35 cellular contexts compared by ENCODE assay signal in genomic region chr12:41468756-41469155, GRCh38.
"Had no signal": no experiment of that assay in that cellular context is flagged by ENCODE, and none has a peak within 500 bp of the region (broad histone marks: within the 10 kb centered on the region; RNA-seq: fewer than 3 reads in every experiment).

No MANE protein-coding gene starts in this region.

- H3K4me1 Mint-ChIP-seq: activated CD4-positive, alpha-beta memory T cell treated with anti-CD3 and anti-CD28 coated beads, Interleukin-2, amount 10 ng/mL, durations not matched to agents 7 days and 5 days; activated CD4-positive, alpha-beta T cell treated with anti-CD3 and anti-CD28 coated beads for 36 hours; activated CD4-positive, alpha-beta T cell treated with anti-CD3 and anti-CD28 coated beads, Interleukin-2, amount 10 ng/mL, durations not matched to agents 7 days and 5 days; activated CD8-positive, alpha-beta memory T cell treated with anti-CD3 and anti-CD28 coated beads, Interleukin-2, amount 10 ng/mL, durations not matched to agents 7 days and 5 days; activated naive CD4-positive, alpha-beta T cell treated with anti-CD3 and anti-CD28 coated beads, Interleukin-2, amount 10 ng/mL, durations not matched to agents 7 days and 5 days; activated naive CD4-positive, alpha-beta T cell treated with anti-CD3 and anti-CD28 coated beads, Interleukin-2, amount 50 U/mL, for 24 hours; activated naive CD8-positive, alpha-beta T cell treated with anti-CD3 and anti-CD28 coated beads, Interleukin-2, amount 10 ng/mL, durations not matched to agents 7 days and 5 days; activated naive CD8-positive, alpha-beta T cell treated with anti-CD3 and anti-CD28 coated beads, Interleukin-2, amount 50 U/mL, for 24 hours had no signal

- H3K27me3 ChIP-seq: ascending aorta, cardiac muscle cell had no signal

- ATAC-seq: activated CD4-positive, alpha-beta T cell treated with anti-CD3 and anti-CD28 coated beads for 36 hours; activated CD4-positive, CD25-positive, alpha-beta regulatory T cell treated with anti-CD3 and anti-CD28 coated beads, Interleukin-2, amount 50 U/mL, for 24 hours; activated CD8-positive, alpha-beta memory T cell treated with anti-CD3 and anti-CD28 coated beads, Interleukin-2, amount 10 ng/mL, durations not matched to agents 7 days and 5 days; activated CD8-positive, alpha-beta T cell treated with anti-CD3 and anti-CD28 coated beads, Interleukin-2, amount 10 ng/mL, durations not matched to agents 7 days and 5 days; activated naive CD8-positive, alpha-beta T cell treated with anti-CD3 and anti-CD28 coated beads, Interleukin-2, amount 50 U/mL, for 24 hours had no signal

- H3K36me3 Mint-ChIP-seq: activated CD8-positive, alpha-beta memory T cell treated with anti-CD3 and anti-CD28 coated beads, Interleukin-2, amount 10 ng/mL, durations not matched to agents 7 days and 5 days; activated naive CD4-positive, alpha-beta T cell treated with anti-CD3 and anti-CD28 coated beads, Interleukin-2, amount 10 ng/mL, durations not matched to agents 7 days and 5 days; activated naive CD4-positive, alpha-beta T cell treated with anti-CD3 and anti-CD28 coated beads, Interleukin-2, amount 50 U/mL, for 24 hours; activated naive CD8-positive, alpha-beta T cell; activated naive CD8-positive, alpha-beta T cell treated with anti-CD3 and anti-CD28 coated beads, Interleukin-2, amount 10 ng/mL, durations not matched to agents 7 days and 5 days; brain had no signal

- H3K9me3 ChIP-seq: ascending aorta had no signal

- H3K9me3 Mint-ChIP-seq: activated CD4-positive, alpha-beta memory T cell treated with anti-CD3 and anti-CD28 coated beads, Interleukin-2, amount 10 ng/mL, durations not matched to agents 7 days and 5 days; activated CD4-positive, alpha-beta T cell treated with anti-CD3 and anti-CD28 coated beads, Interleukin-2, amount 10 ng/mL, durations not matched to agents 7 days and 5 days; activated naive CD4-positive, alpha-beta T cell treated with anti-CD3 and anti-CD28 coated beads, Interleukin-2, amount 10 ng/mL, durations not matched to agents 7 days and 5 days; activated naive CD4-positive, alpha-beta T cell treated with anti-CD3 and anti-CD28 coated beads, Interleukin-2, amount 50 U/mL, for 24 hours; activated naive CD8-positive, alpha-beta T cell treated with anti-CD3 and anti-CD28 coated beads, Interleukin-2, amount 10 ng/mL, durations not matched to agents 7 days and 5 days; activated naive CD8-positive, alpha-beta T cell treated with anti-CD3 and anti-CD28 coated beads, Interleukin-2, amount 50 U/mL, for 24 hours; activated T-cell treated with anti-CD3 and anti-CD28 coated beads, Interleukin-2, amount 50 U/mL, for 24 hours; activated T-helper 2 cell treated with anti-CD3 and anti-CD28 coated beads, Interferon-gamma antibody, Interleukin-2, Interleukin-4, amounts not matched to agents 10 μg/mL and 5 μg/mL and 100 μg/mL, durations not matched to agents 14 hours and 24 hours and 36 hours; T-helper 1 cell treated with Interleukin-12 subunit alpha and Interleukin-12 subunit beta and Interleukin-4 antibody, amounts not matched to agents 30 μg/mL and 1 μg/mL, for 36 hours; T-helper 2 cell treated with Interferon-gamma antibody and Interleukin-4, amounts not matched to agents 5 μg/mL and 100 μg/mL, for 36 hours had no signal

- H3K4me3 Mint-ChIP-seq: activated CD4-positive, alpha-beta memory T cell treated with anti-CD3 and anti-CD28 coated beads, Interleukin-2, amount 10 ng/mL, durations not matched to agents 7 days and 5 days; activated CD4-positive, alpha-beta T cell treated with anti-CD3 and anti-CD28 coated beads for 36 hours; activated CD4-positive, alpha-beta T cell treated with anti-CD3 and anti-CD28 coated beads, Interleukin-2, amount 10 ng/mL, durations not matched to agents 7 days and 5 days; activated CD8-positive, alpha-beta memory T cell treated with anti-CD3 and anti-CD28 coated beads, Interleukin-2, amount 10 ng/mL, durations not matched to agents 7 days and 5 days; activated CD8-positive, alpha-beta T cell treated with anti-CD3 and anti-CD28 coated beads, Interleukin-2, amount 10 ng/mL, durations not matched to agents 7 days and 5 days; activated naive CD4-positive, alpha-beta T cell treated with anti-CD3 and anti-CD28 coated beads, Interleukin-2, amount 10 ng/mL, durations not matched to agents 7 days and 5 days; activated naive CD4-positive, alpha-beta T cell treated with anti-CD3 and anti-CD28 coated beads, Interleukin-2, amount 50 U/mL, for 24 hours; activated naive CD8-positive, alpha-beta T cell; activated naive CD8-positive, alpha-beta T cell treated with anti-CD3 and anti-CD28 coated beads, Interleukin-2, amount 10 ng/mL, durations not matched to agents 7 days and 5 days; activated naive CD8-positive, alpha-beta T cell treated with anti-CD3 and anti-CD28 coated beads, Interleukin-2, amount 50 U/mL, for 24 hours; activated T-cell treated with anti-CD3 and anti-CD28 coated beads, Interleukin-2, amount 50 U/mL, for 24 hours; T-helper 1 cell treated with Interleukin-12 subunit alpha and Interleukin-12 subunit beta and Interleukin-4 antibody, amounts not matched to agents 30 μg/mL and 1 μg/mL, for 36 hours; T-helper 2 cell treated with Interferon-gamma antibody and Interleukin-4, amounts not matched to agents 5 μg/mL and 100 μg/mL, for 36 hours had no signal

- DNase-seq: activated CD4-positive, alpha-beta memory T cell treated with anti-CD3 and anti-CD28 coated beads, Interleukin-2, amount 10 ng/mL, durations not matched to agents 7 days and 5 days; activated CD4-positive, alpha-beta T cell treated with anti-CD3 and anti-CD28 coated beads for 1 hour; activated CD4-positive, alpha-beta T cell treated with anti-CD3 and anti-CD28 coated beads for 36 hours; activated CD4-positive, alpha-beta T cell treated with anti-CD3 and anti-CD28 coated beads for 48 hours; activated CD4-positive, alpha-beta T cell treated with anti-CD3 and anti-CD28 coated beads, Interleukin-2, amount 10 ng/mL, durations not matched to agents 7 days and 5 days; activated CD4-positive, alpha-beta T cell treated with anti-CD3 and anti-CD28 coated beads, Interleukin-2, amount 50 U/mL, for 48 hours; activated CD4-positive, CD25-positive, alpha-beta regulatory T cell; activated CD8-positive, alpha-beta memory T cell treated with anti-CD3 and anti-CD28 coated beads for 24 hours; activated CD8-positive, alpha-beta memory T cell treated with anti-CD3 and anti-CD28 coated beads, Interleukin-2, amount 10 ng/mL, durations not matched to agents 7 days and 5 days; activated CD8-positive, alpha-beta memory T cell treated with anti-CD3 and anti-CD28 coated beads, Interleukin-2, amount 50 U/mL, for 48 hours; activated CD8-positive, alpha-beta T cell treated with anti-CD3 and anti-CD28 coated beads, Interleukin-2, amount 10 ng/mL, durations not matched to agents 7 days and 5 days; activated effector memory CD4-positive, alpha-beta T cell treated with Interleukin-2 at 50 U/mL for 16 hours; activated gamma-delta T cell; activated naive CD4-positive, alpha-beta T cell treated with anti-CD3 and anti-CD28 coated beads, Interleukin-2, amount 10 ng/mL, durations not matched to agents 7 days and 5 days; activated naive CD4-positive, alpha-beta T cell treated with Interleukin-2 at 50 U/mL for 16 hours; activated naive CD8-positive, alpha-beta T cell treated with anti-CD3 and anti-CD28 coated beads, Interleukin-2, amount 10 ng/mL, durations not matched to agents 7 days and 5 days; activated naive CD8-positive, alpha-beta T cell treated with anti-CD3 and anti-CD28 coated beads, Interleukin-2, amount 50 U/mL, for 24 hours; activated T-cell treated with anti-CD3 and anti-CD28 coated beads, Interleukin-2, amount 50 U/mL, for 24 hours; activated T-cell treated with anti-CD3 and anti-CD28 coated beads, Interleukin-2, amount 50 U/mL, for 48 hours; amygdala; anterior cingulate cortex; caudate nucleus; T-helper 1 cell; T-helper 2 cell; T-helper 9 cell had no signal

- H3K36me3 ChIP-seq: ascending aorta, cardiac muscle cell had no signal

- H3K4me3 ChIP-seq: ascending aorta, cardiac muscle cell had no signal

- H3K27me3 Mint-ChIP-seq: activated CD4-positive, alpha-beta T cell treated with anti-CD3 and anti-CD28 coated beads, Interleukin-2, amount 10 ng/mL, durations not matched to agents 7 days and 5 days; activated CD8-positive, alpha-beta memory T cell treated with anti-CD3 and anti-CD28 coated beads, Interleukin-2, amount 10 ng/mL, durations not matched to agents 7 days and 5 days; activated naive CD4-positive, alpha-beta T cell treated with anti-CD3 and anti-CD28 coated beads, Interleukin-2, amount 10 ng/mL, durations not matched to agents 7 days and 5 days; activated naive CD4-positive, alpha-beta T cell treated with anti-CD3 and anti-CD28 coated beads, Interleukin-2, amount 50 U/mL, for 24 hours; activated naive CD8-positive, alpha-beta T cell; brain had no signal

- H3K27ac ChIP-seq: ascending aorta, cardiac muscle cell, VCaP had no signal

- H3K27ac Mint-ChIP-seq: activated CD4-positive, alpha-beta memory T cell treated with anti-CD3 and anti-CD28 coated beads, Interleukin-2, amount 10 ng/mL, durations not matched to agents 7 days and 5 days; activated CD4-positive, alpha-beta T cell treated with anti-CD3 and anti-CD28 coated beads for 36 hours; activated CD4-positive, alpha-beta T cell treated with anti-CD3 and anti-CD28 coated beads, Interleukin-2, amount 10 ng/mL, durations not matched to agents 7 days and 5 days; activated CD8-positive, alpha-beta memory T cell treated with anti-CD3 and anti-CD28 coated beads, Interleukin-2, amount 10 ng/mL, durations not matched to agents 7 days and 5 days; activated CD8-positive, alpha-beta T cell treated with anti-CD3 and anti-CD28 coated beads, Interleukin-2, amount 10 ng/mL, durations not matched to agents 7 days and 5 days; activated naive CD4-positive, alpha-beta T cell treated with anti-CD3 and anti-CD28 coated beads, Interleukin-2, amount 10 ng/mL, durations not matched to agents 7 days and 5 days; activated naive CD4-positive, alpha-beta T cell treated with anti-CD3 and anti-CD28 coated beads, Interleukin-2, amount 50 U/mL, for 24 hours; activated naive CD8-positive, alpha-beta T cell; activated naive CD8-positive, alpha-beta T cell treated with anti-CD3 and anti-CD28 coated beads, Interleukin-2, amount 10 ng/mL, durations not matched to agents 7 days and 5 days; activated naive CD8-positive, alpha-beta T cell treated with anti-CD3 and anti-CD28 coated beads, Interleukin-2, amount 50 U/mL, for 24 hours; activated T-cell treated with anti-CD3 and anti-CD28 coated beads, Interleukin-2, amount 50 U/mL, for 24 hours; activated T-helper 2 cell treated with anti-CD3 and anti-CD28 coated beads, Interferon-gamma antibody, Interleukin-2, Interleukin-4, amounts not matched to agents 10 μg/mL and 5 μg/mL and 100 μg/mL, durations not matched to agents 14 hours and 24 hours and 36 hours; brain; T-helper 1 cell treated with Interleukin-12 subunit alpha and Interleukin-12 subunit beta and Interleukin-4 antibody, amounts not matched to agents 30 μg/mL and 1 μg/mL, for 36 hours; T-helper 2 cell treated with Interferon-gamma antibody and Interleukin-4, amounts not matched to agents 5 μg/mL and 100 μg/mL, for 36 hours had no signal

- H3K4me1 ChIP-seq: ascending aorta had no signal
